In the genomic region with DNA sequence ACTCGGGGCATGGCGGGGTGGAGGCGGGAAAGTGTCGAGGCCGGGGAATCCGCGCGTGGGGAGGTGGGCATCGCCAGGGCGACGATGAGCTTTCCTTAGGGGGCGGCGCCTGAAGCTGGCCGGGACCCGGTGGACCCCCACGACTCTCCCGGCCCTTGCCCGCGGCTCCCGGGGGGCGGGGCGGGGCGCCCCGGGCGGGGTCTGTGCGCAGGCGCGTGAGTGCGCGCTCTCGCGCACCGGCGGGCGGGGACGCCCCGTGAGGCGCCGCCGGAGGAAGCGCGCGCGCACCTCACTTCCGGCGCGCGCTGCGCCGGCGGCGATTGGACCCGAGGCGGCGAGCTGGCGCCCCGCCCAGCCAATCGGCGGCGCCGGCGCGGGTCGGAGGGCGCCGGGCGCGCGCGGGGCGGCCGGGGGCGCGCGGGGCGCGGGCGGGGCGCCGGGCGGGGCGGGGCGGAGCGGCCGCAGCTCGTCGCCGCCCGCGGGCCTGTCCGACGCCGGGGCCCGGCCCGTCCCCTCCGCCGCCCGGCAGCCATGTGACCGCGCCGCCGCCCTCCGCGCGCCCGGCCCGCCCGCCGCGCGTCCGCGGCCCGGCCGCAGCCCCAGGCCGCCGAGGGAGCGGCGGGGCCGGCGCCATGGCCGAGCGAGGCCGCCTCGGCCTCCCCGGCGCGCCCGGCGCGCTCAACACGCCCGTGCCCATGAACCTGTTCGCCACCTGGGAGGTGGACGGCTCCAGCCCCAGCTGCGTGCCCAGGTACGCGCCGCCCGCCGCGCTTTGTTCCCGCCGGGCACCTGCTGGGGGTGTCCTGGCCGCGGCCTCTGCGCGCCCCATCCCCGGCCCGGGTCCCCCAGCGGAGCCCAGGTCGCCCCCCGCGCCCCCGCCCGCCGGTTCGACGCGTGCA, we compare ENCODE assay signal across 8 cellular contexts. TPM values are rescaled to one million over a fixed set of nuclear protein-coding genes. Genes with fewer than 3 reads are reported as not detected.
DNase-seq lines count a peak whose midpoint lies in the region; ATAC-seq and TF ChIP-seq lines count a peak whose summit lies in the region.

A gene (plus strand): TSS at position 462 of the 899 bp plus-strand sequence. CDS start 171 bp downstream, at position 633.

- POLR2A ChIA-PET in HEK293T (lab: Yijun Ruan, JAX): interaction anchor here (0.6 to 4.1 kb wide), 14 partner anchors 10 to 166 kb away, joined by 3 to 37 read pairs (median 4); a partner anchor contains a TSS

- no peaks in the 10 kb centered on the region for H3K36me3 ChIP-seq in right atrium auricular region

- no peaks in the 10 kb centered on the region for H3K9me3 ChIP-seq in right atrium auricular region

- peaks cover 0 to 40% of the 10 kb centered on the region in 2 donors for H3K4me1 ChIP-seq in right atrium auricular region

- peak within 1 kb of the TSS; percentile 79 to 83 for H3K4me3 ChIP-seq in right atrium auricular region

- TF ChIP-seq POLR2A in GM10847 (IDR thresholded peaks at IDR 0.05; ENCODE audit: extremely low read depth, insufficient read length): peak; percentile 22

- peak; percentile 97 for DNase-seq in HEK293T (ENCODE audit: extremely low spot score)
- peak; percentile 15 for DNase-seq in NCI-H1048 (lab: John Stamatoyannopoulos, UW)
- peak; percentile 62 to 95 (median 71) for DNase-seq in T-helper 2 cell
- peak in 40 of 58 donors; percentile 33 to 87 (median 64) for DNase-seq in anterior cingulate cortex (lab: John Stamatoyannopoulos, UW)
- peak; percentile 68 for DNase-seq in right atrium auricular region (ENCODE audit: low spot score)
- peak; percentile 36 for DNase-seq in pulmonary artery endothelial cell (ENCODE audit: low read depth, low spot score)

- ATAC-seq in GM18870 (IDR thresholded peaks at IDR 0.05; ENCODE audit: unreplicated experiment): no peak

- CTCF ChIA-PET in HEK293T (lab: Yijun Ruan, JAX): interaction anchor here (0.8 kb wide), 1 partner anchor 9 kb away, joined by 4 read pairs; no protein-coding TSS in a partner anchor

- no peaks in the 10 kb centered on the region for H3K27me3 ChIP-seq in right atrium auricular region

- peak within 1 kb of the TSS; percentile 94 to 99 for H3K27ac ChIP-seq in right atrium auricular region

- no peak for TF ChIP-seq CTCF in right atrium auricular region (IDR thresholded peaks at IDR 0.05)

TF ChIP-seq in HEK293T, 16 proteins besides CTCF, POLR2A, EP300 and RAD21:
- TF ChIP-seq HDGF (IDR thresholded peaks at IDR 0.05; ENCODE audit: borderline replicate concordance): no peak
- no peak for TF ChIP-seq FOXM1 (IDR thresholded peaks at IDR 0.05; ENCODE audit: borderline replicate concordance)
- no peak for TF ChIP-seq LEF1 (IDR thresholded peaks at IDR 0.05; ENCODE audit: borderline replicate concordance)
- TF ChIP-seq BHLHE40 (IDR thresholded peaks at IDR 0.05; ENCODE audit: borderline replicate concordance): no peak
- TF ChIP-seq L3MBTL2 (conservative IDR thresholded peaks at IDR 0.05): no peak; the same call in 1 of the 2 replicates
- TF ChIP-seq, protein P1, sequence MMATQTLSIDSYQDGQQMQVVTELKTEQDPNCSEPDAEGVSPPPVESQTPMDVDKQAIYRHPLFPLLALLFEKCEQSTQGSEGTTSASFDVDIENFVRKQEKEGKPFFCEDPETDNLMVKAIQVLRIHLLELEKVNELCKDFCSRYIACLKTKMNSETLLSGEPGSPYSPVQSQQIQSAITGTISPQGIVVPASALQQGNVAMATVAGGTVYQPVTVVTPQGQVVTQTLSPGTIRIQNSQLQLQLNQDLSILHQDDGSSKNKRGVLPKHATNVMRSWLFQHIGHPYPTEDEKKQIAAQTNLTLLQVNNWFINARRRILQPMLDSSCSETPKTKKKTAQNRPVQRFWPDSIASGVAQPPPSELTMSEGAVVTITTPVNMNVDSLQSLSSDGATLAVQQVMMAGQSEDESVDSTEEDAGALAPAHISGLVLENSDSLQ (IDR thresholded peaks at IDR 0.05): no peak
- TF ChIP-seq TARDBP (IDR thresholded peaks at IDR 0.05): no peak
- TF ChIP-seq NFRKB (IDR thresholded peaks at IDR 0.05): no peak
- no peak for TF ChIP-seq FOXA1 (IDR thresholded peaks at IDR 0.05)
- TF ChIP-seq SUZ12 (IDR thresholded peaks at IDR 0.05): no peak
- no peak for TF ChIP-seq ELF4 (IDR thresholded peaks at IDR 0.05)
TF ChIP-seq in HEK293T: peak in this region for 0.

RNA-seq across cellular contexts. Expression of the gene that starts here (rescaled TPM):
- 10 to 100 TPM; 55.0 to 59.7 TPM for total RNA-seq in right atrium auricular region
- total RNA-seq in pulmonary artery endothelial cell: 45.8 and 52.6 TPM in 2 replicates

Comparison
In these comparisons a context has a peak if more than half of its experiments do, and no peak if none do; other contexts are left out.
1. DNase-seq: peak in every context shown above with its lines; median percentile 97 in HEK293T; 71 in T-helper 2 cell; 68 in right atrium auricular region; 64 in anterior cingulate cortex; 36 in pulmonary artery endothelial cell; 15 in NCI-H1048.